ENCODE assay signal across 8 cellular contexts in genomic region chr1:220089650-220090556, GRCh38. TPM values are rescaled to one million over a fixed set of nuclear protein-coding genes. Genes with fewer than 3 reads are reported as not detected.
A peak's percentile ranks its signal among the peaks of the same experiment; 100 is the strongest.
DNase-seq lines count a peak whose midpoint lies in the region; ATAC-seq and TF ChIP-seq lines count a peak whose summit lies in the region.

Gene BPNT1 (minus strand): TSS chr1:220089788. CDS start chr1:220079846, 9,942 bp downstream.

- peak within 1 kb of the TSS; percentile 79 for H3K4me2 ChIP-seq in SK-N-SH

- peak within 1 kb of the TSS; percentile 99 for H2AFZ ChIP-seq in SK-N-SH (ENCODE audit: low read depth)

- H3K4me1 ChIP-seq in SK-N-SH (ENCODE audit: control insufficient read depth in 1 of 2, insufficient read depth in 2 of 2, low read depth in 1 of 2, low read length in 1 of 2): peaks cover under 1% of the 10 kb centered on the region in 2 experiments; a peak in 2 of 4 replicates

- WGBS in SK-N-SH (ENCODE audit: low lambda C conversion rate): 2% methylated on average over 35 of the region's 35 CpGs

- ATAC-seq in HG02571 (IDR thresholded peaks at IDR 0.05; ENCODE audit: unreplicated experiment): peak; percentile 47

- no peaks in the 10 kb centered on the region for H3K27me3 ChIP-seq in SK-N-SH (ENCODE audit: insufficient read depth)

- H3K9me2 ChIP-seq in SK-N-SH: no peaks in the 10 kb centered on the region

- TF ChIP-seq EP300 in SK-N-SH (IDR thresholded peaks at IDR 0.05; ENCODE audit: borderline replicate concordance in 1 of 2, low read depth in 1 of 2, low read length in 1 of 2): no peak

- no peaks in the 10 kb centered on the region for H4K20me1 ChIP-seq in SK-N-SH (ENCODE audit: insufficient read depth)

- H3K9me3 ChIP-seq in SK-N-SH: no peaks in the 10 kb centered on the region

- H3K36me3 ChIP-seq in SK-N-SH (replicated peaks in 1 of 2; ENCODE audit: control insufficient read depth in 1 of 2, insufficient read depth in 2 of 2, low read length in 1 of 2): peaks cover 0 to 6% of the 10 kb centered on the region in 2 experiments

- POLR2A ChIA-PET in SK-N-SH (lab: Yijun Ruan, JAX): no interaction called here

- DNase-seq in NCI-H1048 (lab: John Stamatoyannopoulos, UW) (peak; percentile 99), SK-N-SH (peak; percentile 85), globus pallidus (ENCODE audit: low spot score) (peak; percentile 94), occipital lobe (lab: John Stamatoyannopoulos, UW) (peak; percentile 90)
- peak; percentile 98 for DNase-seq in activated naive CD4-positive, alpha-beta T cell treated with anti-CD3 and anti-CD28 coated beads, Interleukin-2, amount 50 U/mL, for 16 hours

- peak; percentile 19; the same call in 1 of the 2 replicates for TF ChIP-seq CTCF in SK-N-SH (IDR thresholded peaks at IDR 0.05)

- CTCF ChIA-PET in SK-N-SH (lab: Yijun Ruan, JAX): interaction anchor here (0.6 kb wide), 1 partner anchor 647 kb away, joined by 3 read pairs; no protein-coding TSS in a partner anchor

- H3K27ac ChIP-seq in SK-N-SH (ENCODE audit: low read depth in 2 of 2, low read length in 1 of 2) (peak within 1 kb of the TSS; percentile 53 to 76; a peak in 3 of 4 replicates), temporal lobe (ENCODE audit: low read depth, low read length) (no peak within 1 kb of the TSS)

- H3F3A ChIP-seq in SK-N-SH (replicated peaks; ENCODE audit: insufficient read depth): peaks cover 8% of the 10 kb centered on the region

- TF ChIP-seq RAD21 in SK-N-SH (IDR thresholded peaks at IDR 0.05; ENCODE audit: low read length): no peak

- H3K4me3 ChIP-seq in GM08714 (ENCODE audit: low read length) (peak within 1 kb of the TSS; percentile 74), SK-N-SH (ENCODE audit: low read depth in 2 of 2, low read length in 1 of 2) (peak within 1 kb of the TSS; percentile 66 to 88)

- H3K9ac ChIP-seq in SK-N-SH: peak within 1 kb of the TSS; percentile 71

- peaks cover 48% of the 10 kb centered on the region for H3K79me2 ChIP-seq in SK-N-SH (ENCODE audit: insufficient read depth)

TF ChIP-seq in SK-N-SH, 30 proteins besides CTCF, POLR2A, EP300 and RAD21:
- TF ChIP-seq NRF1 (IDR thresholded peaks at IDR 0.05; ENCODE audit: low read depth, low read length) (peak; percentile 73), RCOR1 (IDR thresholded peaks at IDR 0.05; ENCODE audit: low read length) (peak; percentile 92), PBX3 (IDR thresholded peaks at IDR 0.05) (peak; percentile 33; the same call in 1 of the 2 replicates), SIN3A (IDR thresholded peaks at IDR 0.05; ENCODE audit: borderline replicate concordance, low read depth, low read length) (0 out of 2 replicates have a peak, but pooled peaks have one; percentile 76), TAF1 (IDR thresholded peaks at IDR 0.05; ENCODE audit: borderline replicate concordance, low read depth, low read length) (peak; percentile 76), FOXJ3 (CRISPR knock-in tag; IDR thresholded peaks at IDR 0.05) (no peak), CHD2 (IDR thresholded peaks at IDR 0.05; ENCODE audit: low read length, partially characterized antibody) (peak; percentile 83), MXI1 (IDR thresholded peaks at IDR 0.05; ENCODE audit: low read depth, low read length) (peak; percentile 91), NFIC (IDR thresholded peaks at IDR 0.05; ENCODE audit: borderline replicate concordance) (no peak), JUND (IDR thresholded peaks at IDR 0.05) (peak; percentile 69), RFX5 (IDR thresholded peaks at IDR 0.05; ENCODE audit: low read length) (peak; percentile 88), POLR2AphosphoS5 (IDR thresholded peaks at IDR 0.05; ENCODE audit: low read depth, low read length) (peak; percentile 92), FOSL2 (IDR thresholded peaks at IDR 0.05; ENCODE audit: borderline replicate concordance, low read depth) (no peak)

RNA-seq across cellular contexts. Expression of gene BPNT1, which starts in this region (rescaled TPM):
- 44.6 and 62.5 TPM in 2 replicates for polyA plus RNA-seq in SK-N-SH (2012; rRNA removed)
- 54.3 and 55.3 TPM in 2 replicates for polyA plus RNA-seq in SK-N-SH (2012; cell fraction: cytosol; rRNA removed)
- polyA plus RNA-seq in SK-N-SH (2012; cell fraction: nucleus; rRNA removed): 31.6 and 55.2 TPM in 2 replicates
- total RNA-seq in occipital lobe (23.2 TPM), temporal lobe (16.7 TPM)
